9 cellular contexts compared by ENCODE assay signal in the genomic region with DNA sequence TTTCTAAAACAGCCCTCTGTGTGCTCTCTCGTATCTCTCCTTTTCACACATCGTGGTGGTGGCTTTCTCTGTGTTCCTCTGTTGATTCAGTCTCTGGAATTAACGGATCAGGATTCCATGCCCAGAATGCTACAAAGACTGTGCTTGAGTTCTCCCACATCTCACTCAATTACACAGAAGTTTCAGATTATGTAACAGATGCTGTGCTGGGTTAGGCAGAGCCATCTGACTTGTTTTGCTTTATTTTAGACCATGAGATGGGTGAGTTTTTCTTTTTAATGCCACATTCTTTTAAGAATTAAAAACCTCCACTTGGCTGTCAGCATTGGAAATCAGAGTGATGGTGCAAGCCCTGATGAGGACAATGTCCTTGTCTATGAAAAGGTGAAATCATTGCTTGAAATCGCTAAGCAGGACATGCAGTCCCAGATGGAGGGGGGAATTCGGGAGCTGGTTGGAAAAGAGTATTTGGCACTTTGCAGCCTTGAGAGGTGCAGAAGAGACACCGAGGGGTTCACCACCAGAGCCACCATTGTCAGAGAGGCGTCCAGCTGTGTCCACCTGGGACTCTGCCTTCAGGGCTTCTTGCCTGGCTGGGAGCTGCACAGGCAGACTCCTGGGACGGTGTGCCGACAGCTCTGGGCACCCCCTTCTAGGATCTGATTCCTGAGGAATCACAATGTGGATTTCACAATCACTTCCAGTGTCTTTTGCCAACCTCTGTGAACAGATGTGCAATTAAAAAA.
DNase-seq lines count a peak whose midpoint lies in the region; ATAC-seq and TF ChIP-seq lines count a peak whose summit lies in the region.
"Had no signal": no experiment of that assay in that cellular context is flagged by ENCODE, and none has a peak within 500 bp of the region (broad histone marks: within the 10 kb centered on the region; RNA-seq: fewer than 3 reads in every experiment).

No MANE protein-coding gene starts in this region.

- TF ChIP-seq POLR2A in upper lobe of left lung (IDR thresholded peaks at IDR 0.05): no peak

- no peak for TF ChIP-seq CTCF in upper lobe of left lung (IDR thresholded peaks at IDR 0.05)

- ATAC-seq in upper lobe of left lung (ENCODE audit: low FRiP score in 2 of 2): peak; percentile 36 to 69
- ATAC-seq in GM21390 (IDR thresholded peaks at IDR 0.05; ENCODE audit: unreplicated experiment): no peak
- ATAC-seq: natural killer cell treated with Interleukin-12 subunit alpha and Interleukin-12 subunit beta and Interleukin-15 and Interleukin-18, amount 100 ng/mL, for 72 hours had no signal

- H3K27ac ChIP-seq in mucosa of rectum (ENCODE audit: low read depth in 2 of 2, low read length in 2 of 2) (peak overlapping the region; percentile 0 to 39), upper lobe of left lung (peak overlapping the region in 3 of 4 donors; percentile 26 to 52 (median 43))

- H3K4me1 ChIP-seq in mucosa of rectum (ENCODE audit: control insufficient read depth in 2 of 2, insufficient read depth in 2 of 2, low read length in 2 of 2): peaks cover 0 to 4% of the 10 kb centered on the region in 2 donors
- peaks cover 21 to 29% (median 23%) of the 10 kb centered on the region in 4 donors for H3K4me1 ChIP-seq in upper lobe of left lung

- no peak overlapping the region for H3K9ac ChIP-seq in mucosa of rectum (ENCODE audit: low read depth in 1 of 2, low read length in 2 of 2)

- H3K9me3 ChIP-seq in mucosa of rectum (ENCODE audit: control insufficient read depth in 2 of 2, low read length in 2 of 2): no peaks in the 10 kb centered on the region
- no peaks in the 10 kb centered on the region for H3K9me3 ChIP-seq in upper lobe of left lung

- DNase-seq in RPMI7951 (ENCODE audit: low read depth): peak; percentile 61
- DNase-seq in fibroblast of gingiva (ENCODE audit: low read depth): peak; percentile 77
- DNase-seq in upper lobe of left lung: no peak
- DNase-seq in islet precursor cell: no peak
- DNase-seq in NCI-H1048 (lab: John Stamatoyannopoulos, UW): no peak
- DNase-seq: NCI-H2227 treated with DMSO at 0.1 percent for 48 hours had no signal

- no peaks in the 10 kb centered on the region for H3K27me3 ChIP-seq in mucosa of rectum (ENCODE audit: control insufficient read depth in 2 of 2, insufficient read depth in 2 of 2, low read length in 2 of 2)
- no peaks in the 10 kb centered on the region for H3K27me3 ChIP-seq in upper lobe of left lung

- no peak for TF ChIP-seq EP300 in upper lobe of left lung (IDR thresholded peaks at IDR 0.05)

- H3K36me3 ChIP-seq in mucosa of rectum (ENCODE audit: control insufficient read depth in 2 of 2, insufficient read depth in 2 of 2, low read length in 2 of 2): no peaks in the 10 kb centered on the region
- H3K36me3 ChIP-seq in upper lobe of left lung: no peaks in the 10 kb centered on the region

- H3K4me3 ChIP-seq in mucosa of rectum (ENCODE audit: low read length in 2 of 2) (no peak overlapping the region), upper lobe of left lung (no peak overlapping the region)

- WGBS in upper lobe of left lung, 2 donors: 71 to 74% methylated on average over 8 to 9 of the region's 9 CpGs

Comparison
In these comparisons a context has a peak if more than half of its experiments do, and no peak if none do; other contexts are left out.
1. DNase-seq: peak in RPMI7951 (single experiment) and fibroblast of gingiva (single experiment); none in upper lobe of left lung (0 of 2), islet precursor cell (single experiment) and NCI-H1048 (single experiment).